ENCODE assay signal across 2 cellular contexts in genomic region chr1:92958203-92958970, GRCh38.
TF ChIP-seq lines count a peak whose summit lies in the region.

No MANE protein-coding gene starts in this region.

TF ChIP-seq in IMR-90, 13 proteins besides CTCF, POLR2A, EP300 and RAD21:
- TF ChIP-seq CHD1 (IDR thresholded peaks at IDR 0.05; ENCODE audit: low read depth, low read length) (no peak), USF2 (IDR thresholded peaks at IDR 0.05; ENCODE audit: low read depth, low read length) (no peak), BHLHE40 (IDR thresholded peaks at IDR 0.05; ENCODE audit: low read depth, low read length) (no peak)
TF ChIP-seq in IMR-90: peak in this region for 0.

TF ChIP-seq in GM12878, 131 proteins besides CTCF, POLR2A, EP300 and RAD21:
- TF ChIP-seq ZBTB4 (CRISPR knock-in tag; IDR thresholded peaks at IDR 0.05) (no peak), USF1 (IDR thresholded peaks at IDR 0.05; ENCODE audit: borderline replicate concordance, extremely low read length, insufficient read depth, low read depth, low read length) (no peak), ZNF24 (IDR thresholded peaks at IDR 0.05) (no peak), HCFC1 (IDR thresholded peaks at IDR 0.05; ENCODE audit: low read length) (no peak), SPI1 (IDR thresholded peaks at IDR 0.05; ENCODE audit: borderline replicate concordance, insufficient read depth, low read depth, low read length) (peak; percentile 33; the same call in 1 of the 2 replicates)
